ENCODE assay signal across 1 cellular context in genomic region chr14:96698846-96699543, GRCh38.
TF ChIP-seq lines count a peak whose summit lies in the region.

No MANE protein-coding gene starts in this region.

TF ChIP-seq in GM23338, 12 proteins besides CTCF, POLR2A, EP300 and RAD21 (continued from another document):
- TF ChIP-seq EZH2phosphoT487 (IDR thresholded peaks at IDR 0.05; ENCODE audit: unreplicated experiment), result no peak
